Comparison of ENCODE assay signal across 35 cellular contexts in genomic region chr4:114173968-114174367, GRCh38.
DNase-seq lines count a peak whose midpoint lies in the region; ATAC-seq, FAIRE-seq and TF ChIP-seq lines count a peak whose summit lies in the region.
"Had no signal": no experiment of that assay in that cellular context is flagged by ENCODE, and none has a peak within 500 bp of the region (broad histone marks: within the 10 kb centered on the region; RNA-seq: fewer than 3 reads in every experiment).

No MANE protein-coding gene starts in this region.

- TF ChIP-seq CTCF in HepG2 (CRISPR knock-in tag; IDR thresholded peaks at IDR 0.05) (no peak), right lobe of liver (IDR thresholded peaks at IDR 0.05) (no peak), IMR-90 (conservative IDR thresholded peaks at IDR 0.05; ENCODE audit: low read depth, low read length) (no peak), fibroblast of mammary gland (conservative IDR thresholded peaks at IDR 0.05; ENCODE audit: control insufficient read depth, insufficient read depth, low read depth, low read length) (no peak)

- H3K36me3 ChIP-seq in HepG2 (replicated peaks in 1 of 2; ENCODE audit: control insufficient read depth in 1 of 2, insufficient read depth in 2 of 2, low read length in 2 of 2), result no peaks in the 10 kb centered on the region
- no peaks in the 10 kb centered on the region for H3K36me3 ChIP-seq in right lobe of liver
- H3K36me3 ChIP-seq in IMR-90 (ENCODE audit: control insufficient read depth, insufficient read depth, low read length), result no peaks in the 10 kb centered on the region
- H3K36me3 ChIP-seq: BE2C; BLaER1; BLaER1 treated with 17β-estradiol and CSF1 and Interleukin-3, amounts not matched to agents 10 nM and 100 nM had no signal

- H3K4me1 ChIP-seq in HepG2 (ENCODE audit: insufficient read depth, low read length), result no peaks in the 10 kb centered on the region
- no peaks in the 10 kb centered on the region for H3K4me1 ChIP-seq in right lobe of liver
- H3K4me1 ChIP-seq in IMR-90 (ENCODE audit: control insufficient read depth, insufficient read depth, low read length), result 0 out of 2 replicates have a peak, but pooled peaks cover 2% of the 10 kb centered on the region
- no peaks in the 10 kb centered on the region for H3K4me1 ChIP-seq in right cardiac atrium (ENCODE audit: control insufficient read depth, insufficient read depth, low read length)
- H3K4me1 ChIP-seq: A549, BE2C, BLaER1, Caco-2 had no signal

- no peak overlapping the region for H3K4ac ChIP-seq in IMR-90 (ENCODE audit: low read depth, low read length)

- H2BK20ac ChIP-seq in IMR-90 (ENCODE audit: low read depth, low read length), result no peak overlapping the region

- H3K27ac ChIP-seq in HepG2 (ENCODE audit: extremely low read length, insufficient read depth, low read length), result no peak overlapping the region
- no peak overlapping the region for H3K27ac ChIP-seq in right lobe of liver
- no peak overlapping the region for H3K27ac ChIP-seq in IMR-90 (ENCODE audit: insufficient read depth, low read length)
- H3K27ac ChIP-seq in right cardiac atrium (ENCODE audit: low read length), result no peak overlapping the region
- H3K27ac ChIP-seq: 22Rv1; A549; BLaER1; BLaER1 treated with 17β-estradiol and CSF1 and Interleukin-3, amounts not matched to agents 10 nM and 100 nM; C4-2B had no signal

- H3K9me1 ChIP-seq in IMR-90 (ENCODE audit: insufficient read depth, low read length), result no peaks in the 10 kb centered on the region; the same call in 1 of the 2 replicates

- CTCF ChIA-PET in HepG2 (lab: Yijun Ruan, JAX; ENCODE audit: low intra/inter-chr PET ratio, low total read pairs), result no interaction called here
- CTCF ChIA-PET in IMR-90 (lab: Yijun Ruan, JAX), result no interaction called here

- no peak overlapping the region for H2BK120ac ChIP-seq in IMR-90 (ENCODE audit: low read depth, low read length)

- ATAC-seq in HepG2 (no peak), right lobe of liver (no peak), IMR-90 (ENCODE audit: low read depth) (no peak), right cardiac atrium (no peak)
- ATAC-seq: A549; CD8-positive, alpha-beta T cell had no signal

- WGBS in HepG2 (ENCODE audit: low lambda C conversion rate), result 0% methylated on average over 3 of the region's 3 CpGs
- 57% methylated on average over 3 of the region's 3 CpGs for WGBS in right lobe of liver (ENCODE audit: insufficient coverage, low coverage, low lambda C conversion rate, missing lambda C conversion rate)
- no CpG with 5 or more reads among the region's 3 CpGs for WGBS in IMR-90 (ENCODE audit: extremely low coverage in 2 of 2, insufficient read length in 1 of 2), 2 experiments
- 82% methylated on average over 3 of the region's 3 CpGs for WGBS in right cardiac atrium

- no peak for TF ChIP-seq RAD21 in HepG2 (CRISPR knock-in tag; IDR thresholded peaks at IDR 0.05)
- TF ChIP-seq RAD21 in IMR-90 (IDR thresholded peaks at IDR 0.05; ENCODE audit: low read length), result no peak

- in situ Hi-C loops in HepG2 (cut with HindIII; ENCODE audit: extremely low pct_ligation_motif_present, low pct_unique_long_range_greater_than_20kb) (no loop called here), IMR-90 (cut with MboI; ENCODE audit: low sequenced_read_pairs) (no loop called here), KBM-7 (cut with MboI; ENCODE audit: low pct_unique_long_range_greater_than_20kb, low sequenced_read_pairs) (no loop called here)

- intact Hi-C loops in HepG2 (cut with micrococcal nuclease; ENCODE audit: unreplicated experiment), result no loop called here
- intact Hi-C loops in right lobe of liver (cut with DNase I), result no loop called here
- intact Hi-C loops in IMR-90 (cut with micrococcal nuclease), result no loop called here
- intact Hi-C loops in right cardiac atrium (cut with DNase I), result no loop called here

- H3K4me2 ChIP-seq in HepG2 (ENCODE audit: low read depth, low read length), result no peak overlapping the region
- H3K4me2 ChIP-seq in IMR-90 (ENCODE audit: low read depth, low read length), result no peak overlapping the region
- H3K4me2 ChIP-seq: A549, BLaER1 had no signal

- no peak overlapping the region for H2BK5ac ChIP-seq in IMR-90 (ENCODE audit: low read depth, low read length, poor library complexity, severe bottlenecking)

- H3K56ac ChIP-seq in IMR-90 (ENCODE audit: extremely low read depth, insufficient read depth, low read length), result no peak overlapping the region

- H4K91ac ChIP-seq in IMR-90 (ENCODE audit: insufficient read depth, low read depth, low read length), result no peak overlapping the region

- no peak overlapping the region for H3K14ac ChIP-seq in IMR-90 (replicated peaks; ENCODE audit: low read depth, low read length)

- H3K23ac ChIP-seq in IMR-90 (ENCODE audit: low read depth, low read length), result no peak overlapping the region

- dilution Hi-C loops in IMR-90 (cut with HindIII; ENCODE audit: low sequenced_read_pairs, unreplicated experiment), result no loop called here

- no peak overlapping the region for H4K8ac ChIP-seq in IMR-90 (ENCODE audit: low read depth in 2 of 2, low read length in 2 of 2)

- no peak for TF ChIP-seq EP300 in HepG2 (IDR thresholded peaks at IDR 0.05; ENCODE audit: low read depth in 2 of 2, low read length in 2 of 2)
- no peak for TF ChIP-seq EP300 in HepG2 (CRISPR knock-in tag; IDR thresholded peaks at IDR 0.05; ENCODE audit: borderline replicate concordance)

- no peak for DNase-seq in HepG2 (ENCODE audit: low spot score)
- DNase-seq in right lobe of liver, result no peak
- DNase-seq in IMR-90, result no peak
- peak; percentile 11 for DNase-seq in fibroblast of mammary gland (ENCODE audit: low read depth)
- peak; percentile 1 for DNase-seq in skeletal muscle cell (ENCODE audit: low read depth)
- no peak for DNase-seq in right cardiac atrium
- no peak for DNase-seq in KBM-7
- DNase-seq in cerebellar cortex (ENCODE audit: low spot score), result no peak
- DNase-seq: 8988T; ACHN; AML-193; BE2C; C1 segment of cervical spinal cord; Caco-2; Calu3; CD4-positive, alpha-beta memory T cell; CD4-positive, alpha-beta T cell; CD4-positive, CD25-positive, alpha-beta regulatory T cell; CD8-positive, alpha-beta memory T cell; CD8-positive, alpha-beta T cell; COR-L47; DMS 273 treated with DMSO at 0.1 percent for 48 hours; DMS153; DMS53; DMS79; DMS79 treated with DMSO at 0.1 percent for 48 hours; DND-41; EL had no signal

- POLR2A ChIA-PET in HepG2 (lab: Yijun Ruan, JAX) (no interaction called here), IMR-90 (lab: Charles Lee; ENCODE audit: unreplicated experiment) (no interaction called here)

- H2AFZ ChIP-seq in HepG2 (ENCODE audit: low read length), result no peak overlapping the region
- H2AFZ ChIP-seq in IMR-90 (replicated peaks; ENCODE audit: low read length, poor library complexity), result no peak overlapping the region

- no peaks in the 10 kb centered on the region for H4K20me1 ChIP-seq in HepG2 (ENCODE audit: insufficient read depth, low read length)
- no peaks in the 10 kb centered on the region for H4K20me1 ChIP-seq in IMR-90 (ENCODE audit: insufficient read depth, low read length)
- H4K20me1 ChIP-seq: BLaER1; BLaER1 treated with 17β-estradiol and CSF1 and Interleukin-3, amounts not matched to agents 10 nM and 100 nM had no signal

- H3K9me3 ChIP-seq in HepG2 (ENCODE audit: low read length) (no peaks in the 10 kb centered on the region), right lobe of liver (no peaks in the 10 kb centered on the region), IMR-90 (ENCODE audit: control insufficient read depth, insufficient read depth, low read length) (no peaks in the 10 kb centered on the region), right cardiac atrium (ENCODE audit: control insufficient read depth, low read length) (no peaks in the 10 kb centered on the region)
- H3K9me3 ChIP-seq: A549, BE2C, BLaER1, Caco-2 had no signal

- no peaks in the 10 kb centered on the region for H3K79me2 ChIP-seq in HepG2 (ENCODE audit: insufficient read depth, low read length)

- H3K18ac ChIP-seq in IMR-90 (ENCODE audit: low read depth, low read length), result no peak overlapping the region

- TF ChIP-seq POLR2A in HepG2 (IDR thresholded peaks at IDR 0.05; ENCODE audit: insufficient read depth in 1 of 2, low read depth in 2 of 2, low read length in 2 of 2) (no peak), right lobe of liver (IDR thresholded peaks at IDR 0.05) (no peak), IMR-90 (IDR thresholded peaks at IDR 0.05; ENCODE audit: low read depth, low read length) (no peak)

- H2AK5ac ChIP-seq in IMR-90 (ENCODE audit: low read depth, low read length), result no peak overlapping the region

- no peak overlapping the region for H4K5ac ChIP-seq in IMR-90 (ENCODE audit: low read depth, low read length)

- no peak overlapping the region for H2BK15ac ChIP-seq in IMR-90 (ENCODE audit: low read depth, low read length)

- no peak overlapping the region for H2AK9ac ChIP-seq in IMR-90 (replicated peaks; ENCODE audit: low read depth, low read length, poor library complexity)

- H3K27me3 ChIP-seq in HepG2 (ENCODE audit: control insufficient read depth in 1 of 2, insufficient read depth in 2 of 2, low read length in 2 of 2), result no peaks in the 10 kb centered on the region
- no peaks in the 10 kb centered on the region for H3K27me3 ChIP-seq in right lobe of liver
- H3K27me3 ChIP-seq in IMR-90 (ENCODE audit: control insufficient read depth, insufficient read depth, low read length), result no peaks in the 10 kb centered on the region
- H3K27me3 ChIP-seq in right cardiac atrium (ENCODE audit: control insufficient read depth, insufficient read depth), result no peaks in the 10 kb centered on the region
- H3K27me3 ChIP-seq: BE2C; BLaER1; BLaER1 treated with 17β-estradiol and CSF1 and Interleukin-3, amounts not matched to agents 10 nM and 100 nM had no signal

- no peak overlapping the region for H3K4me3 ChIP-seq in HepG2 (replicated peaks in 1 of 3; ENCODE audit: insufficient read depth in 1 of 3, low read depth in 2 of 3, low read length in 3 of 3)
- no peak overlapping the region for H3K4me3 ChIP-seq in right lobe of liver
- H3K4me3 ChIP-seq in IMR-90 (ENCODE audit: insufficient read depth, low read depth, low read length), result no peak overlapping the region
- H3K4me3 ChIP-seq in fibroblast of mammary gland (ENCODE audit: control insufficient read depth, low read depth, low read length), result no peak overlapping the region
- no peak overlapping the region for H3K4me3 ChIP-seq in skeletal muscle cell (ENCODE audit: low read depth, low read length)
- H3K4me3 ChIP-seq in right cardiac atrium (ENCODE audit: low read length), result no peak overlapping the region
- H3K4me3 ChIP-seq: A549; BLaER1; BLaER1 treated with 17β-estradiol and CSF1 and Interleukin-3, amounts not matched to agents 10 nM and 100 nM had no signal

- no peak for FAIRE-seq in HepG2 (lab: Jason Lieb, UNC)
- FAIRE-seq: A204.1, A549, D721Med had no signal

- H3K79me1 ChIP-seq in IMR-90 (ENCODE audit: low read depth in 1 of 2, low read length in 2 of 2), result no peaks in the 10 kb centered on the region

- BruUV-seq in HepG2 (replicated peaks; lab: Mats Ljungman, UMichigan) (no TSS peak), IMR-90 (replicated peaks; lab: Mats Ljungman, UMichigan) (no TSS peak)

- H3K9ac ChIP-seq in HepG2 (ENCODE audit: insufficient read depth, low read depth, low read length), result no peak overlapping the region
- no peak overlapping the region for H3K9ac ChIP-seq in IMR-90 (ENCODE audit: low read depth, low read length)
- H3K9ac ChIP-seq: BLaER1; BLaER1 treated with 17β-estradiol and CSF1 and Interleukin-3, amounts not matched to agents 10 nM and 100 nM had no signal

TF ChIP-seq in IMR-90, 13 proteins besides CTCF, POLR2A, EP300 and RAD21 (continues in another document):
- TF ChIP-seq CEBPB (IDR thresholded peaks at IDR 0.05; ENCODE audit: low read depth, low read length) (0 out of 2 replicates have a peak, but pooled peaks have one; percentile 19), FOS (IDR thresholded peaks at IDR 0.05; ENCODE audit: low read depth, low read length) (no peak)

Comparison
In these comparisons a context has a peak if more than half of its experiments do, and no peak if none do; other contexts are left out.
1. DNase-seq: peak in fibroblast of mammary gland (single experiment) and skeletal muscle cell (single experiment); none in HepG2 (single experiment), right lobe of liver (0 of 3), IMR-90 (single experiment), right cardiac atrium (0 of 3), KBM-7 (single experiment) and cerebellar cortex (single experiment).